23 cellular contexts compared by ENCODE assay signal in genomic region chr19:6230991-6231448, GRCh38. TPM values are rescaled to one million over a fixed set of nuclear protein-coding genes. Genes with fewer than 3 reads are reported as not detected.
DNase-seq lines count a peak whose midpoint lies in the region; ATAC-seq and TF ChIP-seq lines count a peak whose summit lies in the region.
"Had no signal": no experiment of that assay in that cellular context is flagged by ENCODE, and none has a peak within 500 bp of the region (broad histone marks: within the 10 kb centered on the region; RNA-seq: fewer than 3 reads in every experiment).

No MANE protein-coding gene starts in this region.

- H3K27ac Mint-ChIP-seq in stimulated activated naive CD8-positive, alpha-beta T cell treated with anti-CD3 and anti-CD28 coated beads, Interleukin-15, Interleukin-2, amounts not matched to agents 100 ng/mL and 50 ng/mL, for 24 hours, result peak overlapping the region; percentile 23
- H3K27ac Mint-ChIP-seq in stimulated activated naive CD8-positive, alpha-beta T cell treated with anti-CD3 and anti-CD28 coated beads, Interleukin-15, amount 100 ng/mL, for 72 hours, result no peak overlapping the region
- no peak overlapping the region for H3K27ac Mint-ChIP-seq in chondrocyte (ENCODE audit: unreplicated experiment)
- H3K27ac Mint-ChIP-seq in nephron, result peak overlapping the region in 2 of 3 experiments; percentile 46 to 55
- H3K27ac Mint-ChIP-seq in CD14-positive monocyte, result peak overlapping the region in 2 of 7 donors; percentile 55 to 64
- H3K27ac Mint-ChIP-seq: activated CD8-positive, alpha-beta memory T cell treated with anti-CD3 and anti-CD28 coated beads, Interleukin-2, amount 10 ng/mL, durations not matched to agents 7 days and 5 days; activated naive CD4-positive, alpha-beta T cell treated with anti-CD3 and anti-CD28 coated beads, Interleukin-2, amount 50 U/mL, for 24 hours; activated T-helper 1 cell treated with anti-CD3 and anti-CD28 coated beads, Interleukin-12 subunit alpha, Interleukin-12 subunit beta, Interleukin-2, Interleukin-4 antibody, amounts not matched to agents 30 ng/mL and 10 ng/mL and 1 ng/mL, durations not matched to agents 14 hours and 24 hours and 36 hours; CD4-positive, alpha-beta T cell; dendritic cell treated with granulocyte-macrophage colony-stimulating factor and Interleukin-4, amounts not matched to agents 40 ng/mL and 50 ng/mL, for 4 days; memory B cell; stimulated activated naive B cell treated with anti-CD40 and anti-IgM and Interleukin-4, amounts not matched to agents 10 μg/mL and 1 μg/mL and 100 μg/mL, for 72 hours; T-helper 1 cell treated with Interleukin-12 subunit alpha and Interleukin-12 subunit beta and Interleukin-4 antibody, amounts not matched to agents 30 μg/mL and 1 μg/mL, for 36 hours had no signal

- DNase-seq in stimulated activated naive CD8-positive, alpha-beta T cell treated with anti-CD3 and anti-CD28 coated beads, Interleukin-15, amount 100 ng/mL, for 72 hours, result no peak
- DNase-seq in chondrocyte (ENCODE audit: low spot score), result peak; percentile 59
- no peak for DNase-seq in NCI-H2081 treated with DMSO at 0.1 percent for 48 hours (lab: John Stamatoyannopoulos, UW)
- DNase-seq in CD14-positive monocyte (ENCODE audit: low spot score), result no peak
- DNase-seq: activated CD8-positive, alpha-beta memory T cell treated with anti-CD3 and anti-CD28 coated beads, Interleukin-2, amount 10 ng/mL, durations not matched to agents 7 days and 5 days; caudate nucleus; CD4-positive, alpha-beta T cell; glutamatergic neuron; GOT3; NCI-H1048; NCI-H1694 treated with DMSO at 0.1 percent for 48 hours; NCI-H526 treated with DMSO at 0.1 percent for 48 hours; stimulated activated CD4-positive, alpha-beta T cell treated with anti-CD3 and anti-CD28 coated beads, Interleukin-4, amount 100 ng/mL, for 1 hour; stimulated activated naive B cell treated with anti-CD40 and anti-IgM and Interleukin-4, amounts not matched to agents 10 μg/mL and 1 μg/mL and 100 μg/mL, for 72 hours; testis had no signal

- H3K4me1 Mint-ChIP-seq in stimulated activated naive CD8-positive, alpha-beta T cell treated with anti-CD3 and anti-CD28 coated beads, Interleukin-15, Interleukin-2, amounts not matched to agents 100 ng/mL and 50 ng/mL, for 24 hours (ENCODE audit: low read depth), result peaks cover 28% of the 10 kb centered on the region
- peaks cover 37% of the 10 kb centered on the region for H3K4me1 Mint-ChIP-seq in stimulated activated naive CD8-positive, alpha-beta T cell treated with anti-CD3 and anti-CD28 coated beads, Interleukin-15, amount 100 ng/mL, for 72 hours
- peaks cover 40% of the 10 kb centered on the region for H3K4me1 Mint-ChIP-seq in chondrocyte (ENCODE audit: low read depth)
- H3K4me1 Mint-ChIP-seq in nephron, result peaks cover 58% of the 10 kb centered on the region
- peaks cover 51% of the 10 kb centered on the region for H3K4me1 Mint-ChIP-seq in CD14-positive monocyte

- no peak for ATAC-seq in stimulated activated naive CD8-positive, alpha-beta T cell treated with anti-CD3 and anti-CD28 coated beads, Interleukin-15, amount 100 ng/mL, for 72 hours
- ATAC-seq in HG02763 (IDR thresholded peaks at IDR 0.05; ENCODE audit: unreplicated experiment), result no peak
- ATAC-seq: activated CD8-positive, alpha-beta memory T cell treated with anti-CD3 and anti-CD28 coated beads, Interleukin-2, amount 10 ng/mL, durations not matched to agents 7 days and 5 days; stimulated activated naive B cell treated with anti-CD40 and anti-IgM and Interleukin-4, amounts not matched to agents 10 μg/mL and 1 μg/mL and 100 μg/mL, for 72 hours had no signal

- no peak for TF ChIP-seq CTCF in chondrocyte (IDR thresholded peaks at IDR 0.05)
- no peak for TF ChIP-seq CTCF in nephron (IDR thresholded peaks at IDR 0.05; ENCODE audit: unreplicated experiment in 3 of 3)
- TF ChIP-seq CTCF in CD14-positive monocyte (IDR thresholded peaks at IDR 0.05), result no peak

- intact Hi-C loops in CD14-positive monocyte (cut with micrococcal nuclease), result no loop called here

- H3K9me3 Mint-ChIP-seq in stimulated activated naive CD8-positive, alpha-beta T cell treated with anti-CD3 and anti-CD28 coated beads, Interleukin-15, Interleukin-2, amounts not matched to agents 100 ng/mL and 50 ng/mL, for 24 hours, result no peaks in the 10 kb centered on the region
- no peaks in the 10 kb centered on the region for H3K9me3 Mint-ChIP-seq in stimulated activated naive CD8-positive, alpha-beta T cell treated with anti-CD3 and anti-CD28 coated beads, Interleukin-15, amount 100 ng/mL, for 72 hours
- H3K9me3 Mint-ChIP-seq in chondrocyte (ENCODE audit: low read depth), result no peaks in the 10 kb centered on the region
- no peaks in the 10 kb centered on the region for H3K9me3 Mint-ChIP-seq in nephron
- no peaks in the 10 kb centered on the region for H3K9me3 Mint-ChIP-seq in CD14-positive monocyte
- H3K9me3 Mint-ChIP-seq: activated naive CD4-positive, alpha-beta T cell treated with anti-CD3 and anti-CD28 coated beads, Interleukin-2, amount 50 U/mL, for 24 hours; activated T-helper 1 cell treated with anti-CD3 and anti-CD28 coated beads, Interleukin-12 subunit alpha, Interleukin-12 subunit beta, Interleukin-2, Interleukin-4 antibody, amounts not matched to agents 30 ng/mL and 10 ng/mL and 1 ng/mL, durations not matched to agents 14 hours and 24 hours and 36 hours; CD4-positive, alpha-beta T cell; dendritic cell treated with granulocyte-macrophage colony-stimulating factor and Interleukin-4, amounts not matched to agents 40 ng/mL and 50 ng/mL, for 4 days; memory B cell; stimulated activated naive B cell treated with anti-CD40 and anti-IgM and Interleukin-4, amounts not matched to agents 10 μg/mL and 1 μg/mL and 100 μg/mL, for 72 hours; T-helper 1 cell treated with Interleukin-12 subunit alpha and Interleukin-12 subunit beta and Interleukin-4 antibody, amounts not matched to agents 30 μg/mL and 1 μg/mL, for 36 hours had no signal

- no peaks in the 10 kb centered on the region for H3K27me3 Mint-ChIP-seq in stimulated activated naive CD8-positive, alpha-beta T cell treated with anti-CD3 and anti-CD28 coated beads, Interleukin-15, Interleukin-2, amounts not matched to agents 100 ng/mL and 50 ng/mL, for 24 hours
- no peaks in the 10 kb centered on the region for H3K27me3 Mint-ChIP-seq in stimulated activated naive CD8-positive, alpha-beta T cell treated with anti-CD3 and anti-CD28 coated beads, Interleukin-15, amount 100 ng/mL, for 72 hours
- H3K27me3 Mint-ChIP-seq in chondrocyte (ENCODE audit: low read depth), result no peaks in the 10 kb centered on the region
- peaks cover 4% of the 10 kb centered on the region for H3K27me3 Mint-ChIP-seq in nephron (ENCODE audit: low read depth)
- peaks cover 0 to 3% (median 0%) of the 10 kb centered on the region in 3 donors for H3K27me3 Mint-ChIP-seq in CD14-positive monocyte (ENCODE audit: low read depth in 3 of 3)
- H3K27me3 Mint-ChIP-seq: activated CD8-positive, alpha-beta memory T cell treated with anti-CD3 and anti-CD28 coated beads, Interleukin-2, amount 10 ng/mL, durations not matched to agents 7 days and 5 days; activated naive CD4-positive, alpha-beta T cell treated with anti-CD3 and anti-CD28 coated beads, Interleukin-2, amount 50 U/mL, for 24 hours; CD4-positive, alpha-beta T cell; dendritic cell treated with granulocyte-macrophage colony-stimulating factor and Interleukin-4, amounts not matched to agents 40 ng/mL and 50 ng/mL, for 4 days; memory B cell; stimulated activated naive B cell treated with anti-CD40 and anti-IgM and Interleukin-4, amounts not matched to agents 10 μg/mL and 1 μg/mL and 100 μg/mL, for 72 hours had no signal

- no peak overlapping the region for H3K4me3 Mint-ChIP-seq in stimulated activated naive CD8-positive, alpha-beta T cell treated with anti-CD3 and anti-CD28 coated beads, Interleukin-15, Interleukin-2, amounts not matched to agents 100 ng/mL and 50 ng/mL, for 24 hours
- H3K4me3 Mint-ChIP-seq in stimulated activated naive CD8-positive, alpha-beta T cell treated with anti-CD3 and anti-CD28 coated beads, Interleukin-15, amount 100 ng/mL, for 72 hours, result no peak overlapping the region
- H3K4me3 Mint-ChIP-seq in chondrocyte (ENCODE audit: unreplicated experiment) (no peak overlapping the region), nephron (no peak overlapping the region), CD14-positive monocyte (no peak overlapping the region)
- H3K4me3 Mint-ChIP-seq: activated CD8-positive, alpha-beta memory T cell treated with anti-CD3 and anti-CD28 coated beads, Interleukin-2, amount 10 ng/mL, durations not matched to agents 7 days and 5 days; activated naive CD4-positive, alpha-beta T cell treated with anti-CD3 and anti-CD28 coated beads, Interleukin-2, amount 50 U/mL, for 24 hours; activated T-helper 1 cell treated with anti-CD3 and anti-CD28 coated beads, Interleukin-12 subunit alpha, Interleukin-12 subunit beta, Interleukin-2, Interleukin-4 antibody, amounts not matched to agents 30 ng/mL and 10 ng/mL and 1 ng/mL, durations not matched to agents 14 hours and 24 hours and 36 hours; CD4-positive, alpha-beta T cell; dendritic cell treated with granulocyte-macrophage colony-stimulating factor and Interleukin-4, amounts not matched to agents 40 ng/mL and 50 ng/mL, for 4 days; memory B cell; stimulated activated naive B cell treated with anti-CD40 and anti-IgM and Interleukin-4, amounts not matched to agents 10 μg/mL and 1 μg/mL and 100 μg/mL, for 72 hours; T-helper 1 cell treated with Interleukin-12 subunit alpha and Interleukin-12 subunit beta and Interleukin-4 antibody, amounts not matched to agents 30 μg/mL and 1 μg/mL, for 36 hours had no signal

- H3K36me3 Mint-ChIP-seq in stimulated activated naive CD8-positive, alpha-beta T cell treated with anti-CD3 and anti-CD28 coated beads, Interleukin-15, Interleukin-2, amounts not matched to agents 100 ng/mL and 50 ng/mL, for 24 hours (ENCODE audit: low read depth), result peaks cover 13% of the 10 kb centered on the region
- peaks cover 11% of the 10 kb centered on the region for H3K36me3 Mint-ChIP-seq in chondrocyte (ENCODE audit: low read depth)
- H3K36me3 Mint-ChIP-seq in nephron (ENCODE audit: low read depth), result peaks cover 16% of the 10 kb centered on the region
- peaks cover 34 to 41% of the 10 kb centered on the region in 2 donors for H3K36me3 Mint-ChIP-seq in CD14-positive monocyte
- H3K36me3 Mint-ChIP-seq: activated CD8-positive, alpha-beta memory T cell treated with anti-CD3 and anti-CD28 coated beads, Interleukin-2, amount 10 ng/mL, durations not matched to agents 7 days and 5 days had no signal

RNA-seq across cellular contexts. Expression of gene MLLT1, which starts 48.8 kb away (rescaled TPM):
- 57.7 to 61.2 TPM (median 60.9 TPM) in 3 replicates for total RNA-seq in chondrocyte
- under 1 TPM; 0.65 to 0.99 TPM for polyA plus RNA-seq in CD14-positive monocyte

Comparison
In these comparisons a context has a peak if more than half of its experiments do, and no peak if none do; other contexts are left out.
1. H3K27ac Mint-ChIP-seq: peak in stimulated activated naive CD8-positive, alpha-beta T cell treated with anti-CD3 and anti-CD28 coated beads, Interleukin-15, Interleukin-2, amounts not matched to agents 100 ng/mL and 50 ng/mL, for 24 hours (single experiment) and nephron (2 of 3); none in stimulated activated naive CD8-positive, alpha-beta T cell treated with anti-CD3 and anti-CD28 coated beads, Interleukin-15, amount 100 ng/mL, for 72 hours (0 of 2) and chondrocyte (single experiment).